18 cellular contexts compared by ENCODE assay signal in genomic region chr20:63473555-63474449, GRCh38. TPM values are rescaled to one million over a fixed set of nuclear protein-coding genes. Genes with fewer than 3 reads are reported as not detected.
DNase-seq lines count a peak whose midpoint lies in the region; ATAC-seq, FAIRE-seq and TF ChIP-seq lines count a peak whose summit lies in the region.
"Had no signal": no experiment of that assay in that cellular context is flagged by ENCODE, and none has a peak within 500 bp of the region (broad histone marks: within the 10 kb centered on the region; RNA-seq: fewer than 3 reads in every experiment).

No MANE protein-coding gene starts in this region.

- CTCF ChIA-PET in A549 (lab: Yijun Ruan, JAX) = interaction anchor here (0.8 to 3.2 kb wide), 2 partner anchors 23 to 64 kb away, joined by 3 to 17 read pairs; no protein-coding TSS in a partner anchor
- CTCF ChIA-PET in CD8-positive, alpha-beta memory T cell (lab: Charles Lee) = no interaction called here
- CTCF ChIA-PET in CD4-positive, alpha-beta memory T cell (lab: Charles Lee; ENCODE audit: partially characterized antibody) = no interaction called here
- CTCF ChIA-PET in Calu3 (lab: Charles Lee) = interaction anchor here (0.5 to 0.9 kb wide), 2 partner anchors 9 to 38 kb away, joined by 3 to 4 read pairs; no protein-coding TSS in a partner anchor

- no peak for TF ChIP-seq POLR2A in A549 (IDR thresholded peaks at IDR 0.05; ENCODE audit: low read length)

- H3K4me1 ChIP-seq in A549 = peaks cover 13% of the 10 kb centered on the region
- no peaks in the 10 kb centered on the region for H3K4me1 ChIP-seq in CD8-positive, alpha-beta memory T cell (ENCODE audit: insufficient read depth, low read length)
- peaks cover 5% of the 10 kb centered on the region for H3K4me1 ChIP-seq in CD4-positive, alpha-beta memory T cell (ENCODE audit: insufficient read depth, low read length)
- H3K4me1 ChIP-seq: colonic mucosa had no signal

- peak overlapping the region in 4 of 7 donors; percentile 20 to 57 (median 43) for H3K4me3 Mint-ChIP-seq in CD8-positive, alpha-beta memory T cell
- peak overlapping the region in 4 of 8 donors; percentile 10 to 45 (median 42) for H3K4me3 Mint-ChIP-seq in naive B cell
- H3K4me3 Mint-ChIP-seq in CD4-positive, alpha-beta memory T cell = peak overlapping the region in 4 of 8 donors; percentile 2 to 46 (median 8)
- no peak overlapping the region for H3K4me3 Mint-ChIP-seq in Calu3 (ENCODE audit: low read depth, unreplicated experiment)

- peak; percentile 46 for FAIRE-seq in A549 (lab: Jason Lieb, UNC)
- FAIRE-seq: astrocyte had no signal

- H3K4me1 Mint-ChIP-seq in CD8-positive, alpha-beta memory T cell = peaks cover 6 to 12% (median 8%) of the 10 kb centered on the region in 3 donors
- H3K4me1 Mint-ChIP-seq in naive B cell = peaks cover 6 to 12% (median 8%) of the 10 kb centered on the region in 3 donors
- H3K4me1 Mint-ChIP-seq in CD4-positive, alpha-beta memory T cell = peaks cover 0 to 8% (median 3%) of the 10 kb centered on the region in 4 donors
- H3K4me1 Mint-ChIP-seq in Calu3 (ENCODE audit: low read depth, unreplicated experiment) = peaks cover 9% of the 10 kb centered on the region

- H3K36me3 Mint-ChIP-seq in CD8-positive, alpha-beta memory T cell = no peaks in the 10 kb centered on the region
- H3K36me3 Mint-ChIP-seq in naive B cell (no peaks in the 10 kb centered on the region), Calu3 (ENCODE audit: insufficient read depth, unreplicated experiment) (peaks cover 6% of the 10 kb centered on the region)
- no peaks in the 10 kb centered on the region for H3K36me3 Mint-ChIP-seq in CD4-positive, alpha-beta memory T cell

- H3K27ac Mint-ChIP-seq in CD8-positive, alpha-beta memory T cell = no peak overlapping the region
- H3K27ac Mint-ChIP-seq in naive B cell (peak overlapping the region in 1 of 6 donors; percentile 65), Calu3 (ENCODE audit: unreplicated experiment) (no peak overlapping the region)
- H3K27ac Mint-ChIP-seq in CD4-positive, alpha-beta memory T cell = no peak overlapping the region

- POLR2A ChIA-PET in A549 (lab: Yijun Ruan, JAX) = no interaction called here
- POLR2A ChIA-PET in CD8-positive, alpha-beta memory T cell (lab: Charles Lee) = no interaction called here
- POLR2A ChIA-PET in CD4-positive, alpha-beta memory T cell (lab: Charles Lee; ENCODE audit: partially characterized antibody) = no interaction called here

- no peak overlapping the region for H3K4me2 ChIP-seq in A549

- intact Hi-C loops in CD4-positive, alpha-beta memory T cell (cut with micrococcal nuclease) = no loop called here
- intact Hi-C loops in Calu3 (cut with micrococcal nuclease; ENCODE audit: unreplicated experiment) = no loop called here

- H3K27ac ChIP-seq in A549 = no peak overlapping the region
- no peak overlapping the region for H3K27ac ChIP-seq in CD8-positive, alpha-beta memory T cell (ENCODE audit: low read depth, low read length)
- no peak overlapping the region for H3K27ac ChIP-seq in CD4-positive, alpha-beta memory T cell (ENCODE audit: low read depth, low read length)
- H3K27ac ChIP-seq: colonic mucosa, VCaP had no signal

- no peaks in the 10 kb centered on the region for H3K36me3 ChIP-seq in CD8-positive, alpha-beta memory T cell (ENCODE audit: insufficient read depth, low read length)
- H3K36me3 ChIP-seq in CD4-positive, alpha-beta memory T cell (ENCODE audit: insufficient read depth, low read length) = no peaks in the 10 kb centered on the region
- H3K36me3 ChIP-seq: colonic mucosa had no signal

- TF ChIP-seq EP300 in A549 (IDR thresholded peaks at IDR 0.05) = no peak

- ATAC-seq in A549 = no peak
- ATAC-seq in naive B cell (ENCODE audit: low read depth in 2 of 2) = peak; percentile 39 to 46
- ATAC-seq: HCT116 had no signal

- H3K27me3 Mint-ChIP-seq in CD8-positive, alpha-beta memory T cell = peaks cover 26 to 44% of the 10 kb centered on the region in 2 donors
- H3K27me3 Mint-ChIP-seq in naive B cell (peaks cover 4 to 72% (median 48%) of the 10 kb centered on the region in 3 donors), Calu3 (ENCODE audit: unreplicated experiment) (peaks cover 91% of the 10 kb centered on the region)
- H3K27me3 Mint-ChIP-seq in CD4-positive, alpha-beta memory T cell = peaks cover 19 to 22% of the 10 kb centered on the region in 2 donors

- DNase-seq in A549 (ENCODE audit: low read depth in 1 of 2, low spot score in 1 of 2) = no peak
- no peak for DNase-seq in CD8-positive, alpha-beta memory T cell
- DNase-seq in NCI-H2227 treated with DMSO at 0.1 percent for 48 hours (lab: John Stamatoyannopoulos, UW) = peak; percentile 33
- DNase-seq in naive B cell = no peak
- no peak for DNase-seq in GDM1 (lab: John Stamatoyannopoulos, UW)
- no peak for DNase-seq in CD4-positive, alpha-beta memory T cell
- no peak for DNase-seq in Calu3
- DNase-seq in DMS53 (lab: John Stamatoyannopoulos, UW) = no peak
- DNase-seq: activated gamma-delta T cell treated with Interleukin-2 at 50 U/mL for 16 hours, colonic mucosa, NCI-H1048, substantia nigra had no signal

- H3K27me3 ChIP-seq in CD8-positive, alpha-beta memory T cell (ENCODE audit: insufficient read depth, low read length, poor library complexity, severe bottlenecking) = peaks cover 18% of the 10 kb centered on the region
- H3K27me3 ChIP-seq in CD4-positive, alpha-beta memory T cell (ENCODE audit: insufficient read depth, low read length) = peaks cover 13% of the 10 kb centered on the region

- H3K9me3 Mint-ChIP-seq in CD8-positive, alpha-beta memory T cell = no peaks in the 10 kb centered on the region
- H3K9me3 Mint-ChIP-seq in naive B cell = peaks cover 0 to 1% (median 0%) of the 10 kb centered on the region in 7 donors
- no peaks in the 10 kb centered on the region for H3K9me3 Mint-ChIP-seq in CD4-positive, alpha-beta memory T cell
- H3K9me3 Mint-ChIP-seq in Calu3 (ENCODE audit: low read depth, unreplicated experiment) = no peaks in the 10 kb centered on the region

- no peak overlapping the region for H3K4me3 ChIP-seq in A549
- H3K4me3 ChIP-seq in CD8-positive, alpha-beta memory T cell (ENCODE audit: low read length) = no peak overlapping the region
- no peak overlapping the region for H3K4me3 ChIP-seq in CD4-positive, alpha-beta memory T cell (ENCODE audit: low read length in 2 of 2)
- H3K4me3 ChIP-seq: colonic mucosa had no signal

- no peak for TF ChIP-seq RAD21 in A549 (conservative IDR thresholded peaks at IDR 0.05 in 1 of 2, IDR thresholded peaks at IDR 0.05 in 1 of 2)

- no peaks in the 10 kb centered on the region for H3K9me3 ChIP-seq in A549
- H3K9me3 ChIP-seq in CD8-positive, alpha-beta memory T cell (ENCODE audit: low read length) = no peaks in the 10 kb centered on the region
- H3K9me3 ChIP-seq in CD4-positive, alpha-beta memory T cell (ENCODE audit: control insufficient read depth in 1 of 2, low read length in 2 of 2) = no peaks in the 10 kb centered on the region
- H3K9me3 ChIP-seq: colonic mucosa had no signal

- BruUV-seq in Calu3 (replicated peaks; lab: Mats Ljungman, UMichigan) = no TSS peak

- WGBS in A549 (ENCODE audit: missing lambda C conversion rate) = 28% methylated on average over 22 of the region's 30 CpGs

- no peak for TF ChIP-seq CTCF in A549 (IDR thresholded peaks at IDR 0.05)
- no peak for TF ChIP-seq CTCF in Calu3 (IDR thresholded peaks at IDR 0.05; ENCODE audit: unreplicated experiment)

TF ChIP-seq in A549, 52 proteins besides CTCF, POLR2A, EP300 and RAD21 (continues in another document):
- TF ChIP-seq ZFP36 (IDR thresholded peaks at IDR 0.05; ENCODE audit: borderline replicate concordance, partially characterized antibody) (no peak), RFX5 (IDR thresholded peaks at IDR 0.05) (no peak), HDAC2 (IDR thresholded peaks at IDR 0.05) (no peak), MYC (IDR thresholded peaks at IDR 0.05; ENCODE audit: borderline replicate concordance, low read length) (no peak), SREBF2 (IDR thresholded peaks at IDR 0.05) (no peak), RARB (CRISPR knock-in tag; IDR thresholded peaks at IDR 0.05) (no peak), POLR2AphosphoS2 (conservative IDR thresholded peaks at IDR 0.05; ENCODE audit: low read length) (no peak)

RNA-seq across cellular contexts. Expression of gene KCNQ2, which starts 1.3 kb away (rescaled TPM):
- polyA plus RNA-seq in A549 (2011; rRNA removed) = 0.14 and 0.32 TPM in 2 replicates
- polyA plus RNA-seq in A549 (2012; cell fraction: cytosol; rRNA removed) = 1.1 and 1.2 TPM in 2 replicates
- polyA plus RNA-seq in A549 (2012; cell fraction: nucleus; rRNA removed) = 0.91 and 1.3 TPM in 2 replicates
- polyA plus RNA-seq in A549 (2017; fragmentation: RNase III; extraction: RNeasy Plus Mini Kit Qiagen cat#74134 plus additional on column Dnase treatment) = 0.15 to 0.38 TPM (median 0.36 TPM) in 3 replicates
- not detected in 2 replicates for polyA minus RNA-seq in A549 (2011; rRNA and poly(A)+ RNA removed)
- not detected for total RNA-seq in CD8-positive, alpha-beta memory T cell
- polyA plus RNA-seq in CD8-positive, alpha-beta memory T cell = not detected
- polyA plus RNA-seq in naive B cell (ENCODE audit: low read depth in 6 of 6) = 1 to 10 TPM in 1 of 6 donors, under 1 TPM in 1, not detected in 4; 0.54 to 1.1 TPM
- total RNA-seq in CD4-positive, alpha-beta memory T cell = not detected
- polyA plus RNA-seq in CD4-positive, alpha-beta memory T cell = not detected
- total RNA-seq in Calu3 (2022) = 0.07 and 0.38 TPM in 2 replicates
- total RNA-seq: lower leg skin, myocyte had no signal
- polyA plus RNA-seq: BJ had no signal

RNA-seq across cellular contexts. Expression of gene EEF1A2, which starts 25.1 kb away (rescaled TPM):
- 16.3 and 17.4 TPM in 2 replicates for polyA plus RNA-seq in A549 (2011; rRNA removed)
- polyA plus RNA-seq in A549 (2012; cell fraction: cytosol; rRNA removed) = 34.8 and 42.6 TPM in 2 replicates
- 54.0 and 82.0 TPM in 2 replicates for polyA plus RNA-seq in A549 (2012; cell fraction: nucleus; rRNA removed)
- 128 to 141 TPM (median 129 TPM) in 3 replicates for polyA plus RNA-seq in A549 (2017; fragmentation: RNase III; extraction: RNeasy Plus Mini Kit Qiagen cat#74134 plus additional on column Dnase treatment)
- polyA minus RNA-seq in A549 (2011; rRNA and poly(A)+ RNA removed) = 17.8 and 30.8 TPM in 2 replicates
- total RNA-seq in CD8-positive, alpha-beta memory T cell = under 1 TPM in 1 of 2 experiments, not detected in 1; 0.20 TPM
- 0.17 TPM for polyA plus RNA-seq in CD8-positive, alpha-beta memory T cell
- 1 to 10 TPM in 1 of 6 donors, under 1 TPM in 3, not detected in 2; 0.12 to 1.4 (median 0.28) TPM for polyA plus RNA-seq in naive B cell (ENCODE audit: low read depth in 6 of 6)
- total RNA-seq in CD4-positive, alpha-beta memory T cell = under 1 TPM; 0.36 to 0.81 TPM
- not detected for polyA plus RNA-seq in CD4-positive, alpha-beta memory T cell
- total RNA-seq in Calu3 (2022) = 359 and 393 TPM in 2 replicates

RNA-seq across cellular contexts. Expression of gene PPDPF, which starts 46.8 kb away (rescaled TPM):
- 4.6 and 7.7 TPM in 2 replicates for polyA plus RNA-seq in A549 (2011; rRNA removed)
- 115 and 196 TPM in 2 replicates for polyA plus RNA-seq in A549 (2012; cell fraction: cytosol; rRNA removed)
- 41.3 and 97.2 TPM in 2 replicates for polyA plus RNA-seq in A549 (2012; cell fraction: nucleus; rRNA removed)
- polyA plus RNA-seq in A549 (2017; fragmentation: RNase III; extraction: RNeasy Plus Mini Kit Qiagen cat#74134 plus additional on column Dnase treatment) = 217 to 227 TPM (median 224 TPM) in 3 replicates
- polyA minus RNA-seq in A549 (2011; rRNA and poly(A)+ RNA removed) = 5.5 and 18.1 TPM in 2 replicates
- total RNA-seq in CD8-positive, alpha-beta memory T cell = 100 to 1,000 TPM; 207 to 218 TPM
- polyA plus RNA-seq in CD8-positive, alpha-beta memory T cell = 137 TPM
- polyA plus RNA-seq in naive B cell (ENCODE audit: low read depth in 6 of 6) = 100 to 1,000 TPM in 1 of 6 donors, 10 to 100 TPM in 5; 40.2 to 132 (median 67.5) TPM
- 100 to 1,000 TPM; 208 to 229 TPM for total RNA-seq in CD4-positive, alpha-beta memory T cell
- 100 to 1,000 TPM in 1 of 2 donors, 10 to 100 TPM in 1; 29.4 to 152 TPM for polyA plus RNA-seq in CD4-positive, alpha-beta memory T cell
- 517 and 545 TPM in 2 replicates for total RNA-seq in Calu3 (2022)

Comparison
In these comparisons a context has a peak if more than half of its experiments do, and no peak if none do; other contexts are left out.
1. ATAC-seq: peak in naive B cell (2 of 2); none in A549 (0 of 2).
2. RNA of gene EEF1A2, which starts 25.1 kb away (polyA plus RNA-seq): 16.3 to 141 TPM in A549; 0.12 to 1.4 TPM in naive B cell, 0.17 TPM in CD8-positive, alpha-beta memory T cell (single experiment) and not detected in CD4-positive, alpha-beta memory T cell; every median in the first group is over 4 times any median in the second.
3. CTCF ChIA-PET loops: an anchor here in A549 (0.8 to 3.2 kb wide) and Calu3 (0.5 to 0.9 kb wide); none called in CD8-positive, alpha-beta memory T cell and CD4-positive, alpha-beta memory T cell.